In genomic region chr7:151125835-151126481, GRCh38 we compare ENCODE assay signal across 11 cellular contexts. TPM values are rescaled to one million over a fixed set of nuclear protein-coding genes. Genes with fewer than 3 reads are reported as not detected.
DNase-seq lines count a peak whose midpoint lies in the region; TF ChIP-seq lines count a peak whose summit lies in the region.
"Had no signal": no experiment of that assay in that cellular context is flagged by ENCODE, and none has a peak within 500 bp of the region (broad histone marks: within the 10 kb centered on the region; RNA-seq: fewer than 3 reads in every experiment).

No MANE protein-coding gene starts in this region.

- H3K27me3 Mint-ChIP-seq in endodermal cell (ENCODE audit: insufficient read depth) = peaks cover 4% of the 10 kb centered on the region

- no peak overlapping the region for H3K27ac Mint-ChIP-seq in endodermal cell

- H3K4me3 ChIP-seq in endodermal cell (ENCODE audit: low read length) (peak overlapping the region; percentile 73), subcutaneous abdominal adipose tissue (ENCODE audit: low read depth in 1 of 5, low read length in 5 of 5) (peak overlapping the region in 4 of 5 donors; percentile 44 to 52 (median 51))

- H3K9ac ChIP-seq in endodermal cell (ENCODE audit: extremely low read depth, low read length, poor library complexity, severe bottlenecking) = no peak overlapping the region
- peak overlapping the region in 1 of 5 donors; percentile 37 for H3K9ac ChIP-seq in subcutaneous abdominal adipose tissue (ENCODE audit: low read length in 5 of 5)

- H3K9me3 Mint-ChIP-seq in endodermal cell = no peaks in the 10 kb centered on the region

- no peaks in the 10 kb centered on the region for H3K9me3 ChIP-seq in endodermal cell (ENCODE audit: control insufficient read depth, low read length)
- H3K9me3 ChIP-seq in subcutaneous abdominal adipose tissue (ENCODE audit: control insufficient read depth in 5 of 5, low read length in 5 of 5) = no peaks in the 10 kb centered on the region

- peaks cover 47% of the 10 kb centered on the region for H3K36me3 Mint-ChIP-seq in endodermal cell (ENCODE audit: low read depth)

- no peak for TF ChIP-seq CTCF in endodermal cell (conservative IDR thresholded peaks at IDR 0.05)
- TF ChIP-seq CTCF in GM10266 (IDR thresholded peaks at IDR 0.05; ENCODE audit: control insufficient read depth, insufficient read depth, low read depth, missing control alignments) = no peak

- 6 to 13% methylated on average over 10 to 58 of the region's 58 CpGs for WGBS in endodermal cell (ENCODE audit: insufficient coverage in 1 of 2, insufficient read length in 1 of 2), 2 experiments

- H3K4me1 ChIP-seq in endodermal cell (ENCODE audit: control insufficient read depth, insufficient read depth, low read length) (peaks cover 4% of the 10 kb centered on the region), subcutaneous abdominal adipose tissue (ENCODE audit: control insufficient read depth in 5 of 5, insufficient read depth in 5 of 5, low read length in 5 of 5) (peaks cover 0 to 11% (median 9%) of the 10 kb centered on the region in 5 donors)

- peaks cover 2% of the 10 kb centered on the region for H3K4me1 Mint-ChIP-seq in endodermal cell

- DNase-seq in endodermal cell = peak; percentile 78
- DNase-seq in left kidney (ENCODE audit: low read depth, low spot score) = peak; percentile 75
- no peak for DNase-seq in GM10266 (ENCODE audit: extremely low spot score)
- DNase-seq in effector CD4-positive, alpha-beta T cell = no peak
- DNase-seq in globus pallidus (ENCODE audit: low spot score) = no peak
- DNase-seq in middle frontal gyrus (ENCODE audit: extremely low spot score, low spot score) = no peak
- DNase-seq: activated CD4-positive, alpha-beta T cell treated with anti-CD3 and anti-CD28 coated beads, Interleukin-2, amount 50 U/mL, for 4 hours; central memory CD4-positive, alpha-beta T cell had no signal

- no peak for TF ChIP-seq RAD21 in Ishikawa (IDR thresholded peaks at IDR 0.05; ENCODE audit: low read depth)

- peak overlapping the region; percentile 64 for H3K4me3 Mint-ChIP-seq in endodermal cell

- H3K36me3 ChIP-seq in endodermal cell (ENCODE audit: control insufficient read depth, insufficient read depth, low read length) (peaks cover 24% of the 10 kb centered on the region), subcutaneous abdominal adipose tissue (ENCODE audit: control insufficient read depth in 5 of 5, insufficient read depth in 5 of 5, low read length in 5 of 5) (peaks cover 0 to 89% (median 63%) of the 10 kb centered on the region in 5 donors)

- H3K27ac ChIP-seq in endodermal cell (ENCODE audit: low read depth, low read length) (no peak overlapping the region), subcutaneous abdominal adipose tissue (ENCODE audit: low read depth, low read length) (no peak overlapping the region)

- H3K27me3 ChIP-seq in endodermal cell (ENCODE audit: control insufficient read depth, insufficient read depth, low read length, poor library complexity, severe bottlenecking) (no peaks in the 10 kb centered on the region), subcutaneous abdominal adipose tissue (ENCODE audit: control insufficient read depth in 5 of 5, insufficient read depth in 4 of 5, low read length in 5 of 5) (no peaks in the 10 kb centered on the region)

- no peak for TF ChIP-seq EP300 in Ishikawa (IDR thresholded peaks at IDR 0.05; ENCODE audit: borderline replicate concordance)

TF ChIP-seq in Ishikawa, 13 proteins besides CTCF, POLR2A, EP300 and RAD21:
- 0 out of 2 replicates have a peak, but pooled peaks have one; percentile 6 for TF ChIP-seq YY1 (IDR thresholded peaks at IDR 0.05; ENCODE audit: low read depth)
- TF ChIP-seq, protein P1, sequence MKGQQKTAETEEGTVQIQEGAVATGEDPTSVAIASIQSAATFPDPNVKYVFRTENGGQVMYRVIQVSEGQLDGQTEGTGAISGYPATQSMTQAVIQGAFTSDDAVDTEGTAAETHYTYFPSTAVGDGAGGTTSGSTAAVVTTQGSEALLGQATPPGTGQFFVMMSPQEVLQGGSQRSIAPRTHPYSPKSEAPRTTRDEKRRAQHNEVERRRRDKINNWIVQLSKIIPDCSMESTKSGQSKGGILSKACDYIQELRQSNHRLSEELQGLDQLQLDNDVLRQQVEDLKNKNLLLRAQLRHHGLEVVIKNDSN (IDR thresholded peaks at IDR 0.05) = no peak
- peak; percentile 45; the same call in 1 of the 2 replicates for TF ChIP-seq EGR1 (IDR thresholded peaks at IDR 0.05)
- TF ChIP-seq TEAD4 (IDR thresholded peaks at IDR 0.05) = no peak
- TF ChIP-seq TCF12 (IDR thresholded peaks at IDR 0.05; ENCODE audit: low read depth) = no peak
- TF ChIP-seq, protein P2, sequence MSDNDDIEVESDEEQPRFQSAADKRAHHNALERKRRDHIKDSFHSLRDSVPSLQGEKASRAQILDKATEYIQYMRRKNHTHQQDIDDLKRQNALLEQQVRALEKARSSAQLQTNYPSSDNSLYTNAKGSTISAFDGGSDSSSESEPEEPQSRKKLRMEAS (IDR thresholded peaks at IDR 0.05) = peak; percentile 23; the same call in 1 of the 2 replicates
- no peak for TF ChIP-seq CREB1 (IDR thresholded peaks at IDR 0.05; ENCODE audit: low read depth)
- peak; percentile 85 for TF ChIP-seq ZBTB7A (IDR thresholded peaks at IDR 0.05; ENCODE audit: low read depth)
- TF ChIP-seq CEBPB (IDR thresholded peaks at IDR 0.05) = no peak
- TF ChIP-seq NFIC (IDR thresholded peaks at IDR 0.05) = 0 out of 2 replicates have a peak, but pooled peaks have one; percentile 6
- TF ChIP-seq TAF1 (IDR thresholded peaks at IDR 0.05; ENCODE audit: low read depth) = no peak
- TF ChIP-seq FOXM1 (IDR thresholded peaks at IDR 0.05; ENCODE audit: borderline replicate concordance, low read depth) = no peak
- TF ChIP-seq, protein P3, sequence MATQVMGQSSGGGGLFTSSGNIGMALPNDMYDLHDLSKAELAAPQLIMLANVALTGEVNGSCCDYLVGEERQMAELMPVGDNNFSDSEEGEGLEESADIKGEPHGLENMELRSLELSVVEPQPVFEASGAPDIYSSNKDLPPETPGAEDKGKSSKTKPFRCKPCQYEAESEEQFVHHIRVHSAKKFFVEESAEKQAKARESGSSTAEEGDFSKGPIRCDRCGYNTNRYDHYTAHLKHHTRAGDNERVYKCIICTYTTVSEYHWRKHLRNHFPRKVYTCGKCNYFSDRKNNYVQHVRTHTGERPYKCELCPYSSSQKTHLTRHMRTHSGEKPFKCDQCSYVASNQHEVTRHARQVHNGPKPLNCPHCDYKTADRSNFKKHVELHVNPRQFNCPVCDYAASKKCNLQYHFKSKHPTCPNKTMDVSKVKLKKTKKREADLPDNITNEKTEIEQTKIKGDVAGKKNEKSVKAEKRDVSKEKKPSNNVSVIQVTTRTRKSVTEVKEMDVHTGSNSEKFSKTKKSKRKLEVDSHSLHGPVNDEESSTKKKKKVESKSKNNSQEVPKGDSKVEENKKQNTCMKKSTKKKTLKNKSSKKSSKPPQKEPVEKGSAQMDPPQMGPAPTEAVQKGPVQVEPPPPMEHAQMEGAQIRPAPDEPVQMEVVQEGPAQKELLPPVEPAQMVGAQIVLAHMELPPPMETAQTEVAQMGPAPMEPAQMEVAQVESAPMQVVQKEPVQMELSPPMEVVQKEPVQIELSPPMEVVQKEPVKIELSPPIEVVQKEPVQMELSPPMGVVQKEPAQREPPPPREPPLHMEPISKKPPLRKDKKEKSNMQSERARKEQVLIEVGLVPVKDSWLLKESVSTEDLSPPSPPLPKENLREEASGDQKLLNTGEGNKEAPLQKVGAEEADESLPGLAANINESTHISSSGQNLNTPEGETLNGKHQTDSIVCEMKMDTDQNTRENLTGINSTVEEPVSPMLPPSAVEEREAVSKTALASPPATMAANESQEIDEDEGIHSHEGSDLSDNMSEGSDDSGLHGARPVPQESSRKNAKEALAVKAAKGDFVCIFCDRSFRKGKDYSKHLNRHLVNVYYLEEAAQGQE (IDR thresholded peaks at IDR 0.05; ENCODE audit: low read depth) = no peak

RNA-seq across cellular contexts. Expression of gene AGAP3, which starts 39.7 kb away (rescaled TPM):
- 100 to 1,000 TPM; 113 to 116 TPM for total RNA-seq in endodermal cell
- 65.6 TPM for polyA plus RNA-seq in endodermal cell (2013, experiment 1 of 2)
- polyA plus RNA-seq in endodermal cell (2013, experiment 2 of 2) = 64.1 TPM

RNA-seq across cellular contexts. Expression of gene GBX1, which starts 41.5 kb away (rescaled TPM):
- not detected for total RNA-seq in endodermal cell
- 1.00 TPM for polyA plus RNA-seq in endodermal cell (2013, experiment 1 of 2)
- 0.75 TPM for polyA plus RNA-seq in endodermal cell (2013, experiment 2 of 2)
- total RNA-seq: RPMI7951 had no signal

RNA-seq across cellular contexts. Expression of gene TMUB1, which starts 42.7 kb away (rescaled TPM):
- total RNA-seq in endodermal cell = 10 to 100 TPM; 48.1 to 52.6 TPM
- polyA plus RNA-seq in endodermal cell (2013, experiment 1 of 2) = 42.7 TPM
- 41.2 TPM for polyA plus RNA-seq in endodermal cell (2013, experiment 2 of 2)

RNA-seq across cellular contexts. Expression of gene FASTK, which starts 45.3 kb away (rescaled TPM):
- total RNA-seq in endodermal cell = 10 to 100 TPM; 64.0 to 71.0 TPM
- polyA plus RNA-seq in endodermal cell (2013, experiment 1 of 2) = 62.8 TPM
- polyA plus RNA-seq in endodermal cell (2013, experiment 2 of 2) = 53.4 TPM

Comparison
In these comparisons a context has a peak if more than half of its experiments do, and no peak if none do; other contexts are left out.
1. DNase-seq: peak in endodermal cell (single experiment) and left kidney (single experiment); none in GM10266 (single experiment), effector CD4-positive, alpha-beta T cell (single experiment), globus pallidus (single experiment) and middle frontal gyrus (single experiment).